Comparison of ENCODE assay signal across 8 cellular contexts in the genomic region with DNA sequence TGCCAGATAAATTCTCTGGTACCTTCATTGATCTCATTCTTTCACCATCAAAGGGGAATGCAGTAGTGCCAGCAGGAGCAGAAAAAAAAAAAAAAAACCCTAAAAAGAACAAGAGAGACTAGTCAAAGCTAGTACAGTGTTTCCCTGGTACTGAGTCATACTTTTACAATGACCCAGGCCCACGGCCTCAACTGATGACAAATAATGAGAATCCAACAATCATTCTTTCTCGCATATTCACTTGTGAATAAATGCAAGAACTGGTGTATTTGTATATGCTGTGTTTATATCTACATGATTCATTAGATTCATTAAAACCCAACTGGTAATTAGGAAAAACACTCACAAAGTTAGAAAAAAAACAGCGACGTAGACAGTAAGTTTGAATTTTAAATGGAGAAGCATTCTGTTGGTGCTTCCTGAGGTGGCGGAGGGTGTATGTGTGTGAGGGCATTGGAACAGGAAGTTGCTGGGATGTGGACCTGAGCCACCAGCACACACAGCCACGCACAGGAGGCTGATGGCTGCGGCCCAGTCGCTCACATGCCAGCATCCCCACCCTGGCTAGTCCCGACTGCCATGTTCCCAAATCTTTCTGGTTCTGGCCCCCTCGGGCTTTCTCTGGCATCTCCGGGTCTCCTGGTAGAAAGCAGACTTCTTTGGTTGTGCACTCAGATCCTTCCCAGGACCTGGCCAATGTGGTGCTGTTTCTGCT.
DNase-seq lines count a peak whose midpoint lies in the region; ATAC-seq and TF ChIP-seq lines count a peak whose summit lies in the region.

No MANE protein-coding gene starts in this region.

- peak; percentile 58 for ATAC-seq in GM19025 (IDR thresholded peaks at IDR 0.05; ENCODE audit: low read depth, unreplicated experiment)
- peak; percentile 67 for ATAC-seq in HG03378 (IDR thresholded peaks at IDR 0.05; ENCODE audit: unreplicated experiment)
- peak; percentile 55 for ATAC-seq in left lung

- intact Hi-C loops in left lung (cut with DNase I): no loop called here

- H3K27me3 Mint-ChIP-seq in activated CD4-positive, alpha-beta memory T cell treated with anti-CD3 and anti-CD28 coated beads, Interleukin-2, amount 10 ng/mL, durations not matched to agents 7 days and 5 days: no peaks in the 10 kb centered on the region

- DNase-seq in AG08395 (ENCODE audit: low spot score) (peak; percentile 75), left lung (peak in 1 of 2 donors; percentile 79), NCI-H774 (lab: John Stamatoyannopoulos, UW) (no peak), medulla oblongata (ENCODE audit: extremely low spot score) (no peak), SKM-1 (lab: John Stamatoyannopoulos, UW; ENCODE audit: unreplicated experiment) (no peak)
- DNase-seq in activated CD4-positive, alpha-beta memory T cell treated with anti-CD3 and anti-CD28 coated beads, Interleukin-2, amount 10 ng/mL, durations not matched to agents 7 days and 5 days: peak; percentile 59

- no peak for TF ChIP-seq CTCF in left lung (IDR thresholded peaks at IDR 0.05)

- H3K4me3 Mint-ChIP-seq in activated CD4-positive, alpha-beta memory T cell treated with anti-CD3 and anti-CD28 coated beads, Interleukin-2, amount 10 ng/mL, durations not matched to agents 7 days and 5 days: peak overlapping the region; percentile 38

- no peaks in the 10 kb centered on the region for H3K9me3 Mint-ChIP-seq in activated CD4-positive, alpha-beta memory T cell treated with anti-CD3 and anti-CD28 coated beads, Interleukin-2, amount 10 ng/mL, durations not matched to agents 7 days and 5 days

- peaks cover 26% of the 10 kb centered on the region for H3K36me3 Mint-ChIP-seq in activated CD4-positive, alpha-beta memory T cell treated with anti-CD3 and anti-CD28 coated beads, Interleukin-2, amount 10 ng/mL, durations not matched to agents 7 days and 5 days (ENCODE audit: low read depth)

- no peaks in the 10 kb centered on the region for H3K9me3 ChIP-seq in left lung

- peaks cover 3 to 44% of the 10 kb centered on the region in 2 donors for H3K4me1 ChIP-seq in left lung

- no peak overlapping the region for H3K4me3 ChIP-seq in left lung

- H3K36me3 ChIP-seq in left lung: no peaks in the 10 kb centered on the region

- peak overlapping the region; percentile 92 for H3K27ac Mint-ChIP-seq in activated CD4-positive, alpha-beta memory T cell treated with anti-CD3 and anti-CD28 coated beads, Interleukin-2, amount 10 ng/mL, durations not matched to agents 7 days and 5 days

- POLR2A ChIA-PET in activated CD4-positive, alpha-beta memory T cell treated with anti-CD3 and anti-CD28 coated beads, Interleukin-2, amount 10 ng/mL, durations not matched to agents 7 days and 5 days (lab: Charles Lee): interaction anchor here (0.9 to 2.8 kb wide), 10 partner anchors 8 to 280 kb away, joined by 3 to 24 read pairs (median 6); a partner anchor contains a TSS

- H3K4me1 Mint-ChIP-seq in activated CD4-positive, alpha-beta memory T cell treated with anti-CD3 and anti-CD28 coated beads, Interleukin-2, amount 10 ng/mL, durations not matched to agents 7 days and 5 days: peaks cover 62% of the 10 kb centered on the region

- no peak overlapping the region for H3K27ac ChIP-seq in left lung

- CTCF ChIA-PET in activated CD4-positive, alpha-beta memory T cell treated with anti-CD3 and anti-CD28 coated beads, Interleukin-2, amount 10 ng/mL, durations not matched to agents 7 days and 5 days (lab: Charles Lee): interaction anchor here (1.0 to 1.3 kb wide), 2 partner anchors 120 to 131 kb away, joined by 5 to 6 read pairs; no protein-coding TSS in a partner anchor

- H3K27me3 ChIP-seq in left lung: no peaks in the 10 kb centered on the region

Comparison
In these comparisons a context has a peak if more than half of its experiments do, and no peak if none do; other contexts are left out.
1. DNase-seq: peak in AG08395 (single experiment) and activated CD4-positive, alpha-beta memory T cell treated with anti-CD3 and anti-CD28 coated beads, Interleukin-2, amount 10 ng/mL, durations not matched to agents 7 days and 5 days (single experiment); none in NCI-H774 (single experiment), medulla oblongata (single experiment) and SKM-1 (single experiment).
2. Peak in every context shown above with its lines, with median percentiles within 50 percentile points of each other: ATAC-seq.